ENCODE assay signal across 24 cellular contexts in the genomic region with DNA sequence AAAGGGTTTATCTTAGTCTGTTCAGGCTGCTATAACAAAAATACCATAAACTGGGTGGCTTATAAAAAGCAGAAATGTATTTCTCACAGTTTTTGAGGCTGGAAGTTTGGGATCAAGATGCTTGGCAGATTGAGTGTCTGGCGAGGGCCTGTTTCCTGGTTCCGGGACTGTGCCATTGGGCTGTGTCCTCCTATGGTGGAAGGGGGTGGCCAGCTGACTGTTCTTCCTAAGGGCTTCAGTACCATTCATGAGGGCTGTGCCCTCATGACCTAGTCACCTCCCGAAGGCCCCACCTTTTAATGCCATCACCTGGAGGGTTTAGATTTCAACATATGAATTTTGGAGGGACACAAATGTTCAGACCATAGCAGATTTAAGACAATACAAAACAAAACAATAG.
DNase-seq lines count a peak whose midpoint lies in the region; ATAC-seq and TF ChIP-seq lines count a peak whose summit lies in the region.
"Had no signal": no experiment of that assay in that cellular context is flagged by ENCODE, and none has a peak within 500 bp of the region (broad histone marks: within the 10 kb centered on the region; RNA-seq: fewer than 3 reads in every experiment).

No MANE protein-coding gene starts in this region.

- peaks cover 2% of the 10 kb centered on the region in 2 donors for H3K36me3 Mint-ChIP-seq in activated T-cell treated with anti-CD3 and anti-CD28 coated beads, Interleukin-2, amount 50 U/mL, for 72 hours (ENCODE audit: insufficient read depth in 2 of 2)
- H3K36me3 Mint-ChIP-seq in WTC11: no peaks in the 10 kb centered on the region
- peaks cover 17% of the 10 kb centered on the region for H3K36me3 Mint-ChIP-seq in stimulated activated memory B cell treated with anti-CD40 and anti-IgM and Interleukin-4, amounts not matched to agents 10 μg/mL and 1 μg/mL and 100 μg/mL, for 72 hours
- no peaks in the 10 kb centered on the region for H3K36me3 Mint-ChIP-seq in MCF 10A (ENCODE audit: insufficient read depth, unreplicated experiment)

- H3K4me3 ChIP-seq in iPS-20b (ENCODE audit: low read length): peak overlapping the region; percentile 1; the same call in 1 of the 2 replicates
- H3K4me3 ChIP-seq: BLaER1 treated with 17β-estradiol and CSF1 and Interleukin-3, amounts not matched to agents 10 nM and 100 nM; K562; Peyer's patch had no signal

- H3K9me3 ChIP-seq in iPS-20b (ENCODE audit: insufficient read depth, low read depth, low read length): no peaks in the 10 kb centered on the region
- H3K9me3 ChIP-seq: Peyer's patch had no signal

- BruUV-seq in MCF 10A (replicated peaks; lab: Mats Ljungman, UMichigan): no TSS peak

- H3K27me3 Mint-ChIP-seq in activated T-cell treated with anti-CD3 and anti-CD28 coated beads, Interleukin-2, amount 50 U/mL, for 72 hours (ENCODE audit: low read depth): no peaks in the 10 kb centered on the region
- H3K27me3 Mint-ChIP-seq in WTC11 (ENCODE audit: low read depth): no peaks in the 10 kb centered on the region
- H3K27me3 Mint-ChIP-seq in stimulated activated memory B cell treated with anti-CD40 and anti-IgM and Interleukin-4, amounts not matched to agents 10 μg/mL and 1 μg/mL and 100 μg/mL, for 72 hours: no peaks in the 10 kb centered on the region
- no peaks in the 10 kb centered on the region for H3K27me3 Mint-ChIP-seq in MCF 10A (ENCODE audit: insufficient read depth, unreplicated experiment)
- H3K27me3 Mint-ChIP-seq: CD4-positive, alpha-beta memory T cell had no signal

- H3K4me3 Mint-ChIP-seq in activated T-cell treated with anti-CD3 and anti-CD28 coated beads, Interleukin-2, amount 50 U/mL, for 72 hours: no peak overlapping the region
- H3K4me3 Mint-ChIP-seq in WTC11: peak overlapping the region; percentile 43
- H3K4me3 Mint-ChIP-seq in stimulated activated memory B cell treated with anti-CD40 and anti-IgM and Interleukin-4, amounts not matched to agents 10 μg/mL and 1 μg/mL and 100 μg/mL, for 72 hours: no peak overlapping the region
- no peak overlapping the region for H3K4me3 Mint-ChIP-seq in MCF 10A (ENCODE audit: unreplicated experiment)

- H3K9me3 Mint-ChIP-seq in activated T-cell treated with anti-CD3 and anti-CD28 coated beads, Interleukin-2, amount 50 U/mL, for 72 hours: no peaks in the 10 kb centered on the region
- H3K9me3 Mint-ChIP-seq in WTC11: no peaks in the 10 kb centered on the region
- no peaks in the 10 kb centered on the region for H3K9me3 Mint-ChIP-seq in stimulated activated memory B cell treated with anti-CD40 and anti-IgM and Interleukin-4, amounts not matched to agents 10 μg/mL and 1 μg/mL and 100 μg/mL, for 72 hours
- no peaks in the 10 kb centered on the region for H3K9me3 Mint-ChIP-seq in MCF 10A (ENCODE audit: unreplicated experiment)
- H3K9me3 Mint-ChIP-seq: CD4-positive, alpha-beta memory T cell had no signal

- no peak for TF ChIP-seq CTCF in WTC11 (IDR thresholded peaks at IDR 0.05)
- TF ChIP-seq CTCF in MCF 10A (IDR thresholded peaks at IDR 0.05; ENCODE audit: unreplicated experiment): no peak

- ATAC-seq in activated T-cell treated with anti-CD3 and anti-CD28 coated beads, Interleukin-2, amount 50 U/mL, for 72 hours (replicated peaks in 1 of 2): no peak
- ATAC-seq in WTC11 (0 out of 2 replicates have a peak, but pooled peaks have one; percentile 8), HG02798 (IDR thresholded peaks at IDR 0.05; ENCODE audit: poor library complexity, unreplicated experiment) (no peak)
- no peak for ATAC-seq in stimulated activated memory B cell treated with anti-CD40 and anti-IgM and Interleukin-4, amounts not matched to agents 10 μg/mL and 1 μg/mL and 100 μg/mL, for 72 hours
- ATAC-seq: HepG2, K562, SK-N-SH treated with all-trans-retinoic acid at 6 μM for 48 hours had no signal

- POLR2A ChIA-PET in WTC11 (lab: Charles Lee): no interaction called here
- POLR2A ChIA-PET in MCF 10A (lab: Yijun Ruan, JAX): interaction anchor here (0.9 to 1.3 kb wide), 2 partner anchors 15 to 52 kb away, joined by 3 read pairs; no protein-coding TSS in a partner anchor

- intact Hi-C loops in MCF 10A (cut with micrococcal nuclease): loop anchor here (5.0 kb wide), 1 partner anchor 86 kb away; no protein-coding TSS in a partner anchor

- peaks cover 51% of the 10 kb centered on the region for H3K4me1 ChIP-seq in iPS-20b (ENCODE audit: insufficient read depth, low read length)

- H3K27me3 ChIP-seq in iPS-20b (ENCODE audit: insufficient read depth, low read length): no peaks in the 10 kb centered on the region
- H3K27me3 ChIP-seq: BLaER1 treated with 17β-estradiol and CSF1 and Interleukin-3, amounts not matched to agents 10 nM and 100 nM; Peyer's patch had no signal

- H3K9ac ChIP-seq in iPS-20b (ENCODE audit: low read depth, low read length): no peak overlapping the region
- H3K9ac ChIP-seq: BLaER1 treated with 17β-estradiol and CSF1 and Interleukin-3, amounts not matched to agents 10 nM and 100 nM had no signal

- no peak overlapping the region for H3K27ac ChIP-seq in iPS-20b (ENCODE audit: low read length)
- H3K27ac ChIP-seq: 22Rv1; BLaER1 treated with 17β-estradiol and CSF1 and Interleukin-3, amounts not matched to agents 10 nM and 100 nM; Peyer's patch had no signal

- CTCF ChIA-PET in WTC11 (lab: Charles Lee) (no interaction called here), MCF 10A (lab: Yijun Ruan, JAX) (interaction anchor here (1.1 kb wide), 1 partner anchor 79 kb away, joined by 3 read pairs; no protein-coding TSS in a partner anchor)

- H3K4me1 Mint-ChIP-seq in activated T-cell treated with anti-CD3 and anti-CD28 coated beads, Interleukin-2, amount 50 U/mL, for 72 hours (ENCODE audit: low read depth): peaks cover 40% of the 10 kb centered on the region
- H3K4me1 Mint-ChIP-seq in WTC11 (peaks cover 83% of the 10 kb centered on the region), MCF 10A (ENCODE audit: insufficient read depth, unreplicated experiment) (peaks cover 19% of the 10 kb centered on the region)
- H3K4me1 Mint-ChIP-seq in stimulated activated memory B cell treated with anti-CD40 and anti-IgM and Interleukin-4, amounts not matched to agents 10 μg/mL and 1 μg/mL and 100 μg/mL, for 72 hours: peaks cover 78% of the 10 kb centered on the region

- DNase-seq in activated T-cell treated with anti-CD3 and anti-CD28 coated beads, Interleukin-2, amount 50 U/mL, for 72 hours: no peak
- DNase-seq in activated T-cell treated with anti-CD3 and anti-CD28 coated beads, Interleukin-2, amount 50 U/mL, for 1 hour: no peak
- DNase-seq in WTC11 (ENCODE audit: low spot score): no peak
- DNase-seq in MCF 10A (ENCODE audit: unreplicated experiment): no peak
- no peak for DNase-seq in NOMO-1 (lab: John Stamatoyannopoulos, UW; ENCODE audit: unreplicated experiment in 2 of 2)
- DNase-seq: ACHN; CD4-positive, alpha-beta memory T cell; DND-41; NCI-H1092 treated with DMSO at 0.1 percent for 48 hours; NCI-H146; NCI-H2029 treated with DMSO at 0.1 percent for 48 hours; NCI-H226; NCI-H510A treated with DMSO at 0.1 percent for 48 hours; NCI-H748 treated with DMSO at 0.1 percent for 48 hours; NK-92 treated with Interleukin-12 subunit alpha and Interleukin-12 subunit beta, amount 100 ng/mL, for 24 hours; Peyer's patch had no signal

- peak overlapping the region; percentile 64 for H3K27ac Mint-ChIP-seq in activated T-cell treated with anti-CD3 and anti-CD28 coated beads, Interleukin-2, amount 50 U/mL, for 72 hours
- H3K27ac Mint-ChIP-seq in WTC11 (peak overlapping the region; percentile 89), MCF 10A (ENCODE audit: low read depth, unreplicated experiment) (no peak overlapping the region)
- H3K27ac Mint-ChIP-seq in stimulated activated memory B cell treated with anti-CD40 and anti-IgM and Interleukin-4, amounts not matched to agents 10 μg/mL and 1 μg/mL and 100 μg/mL, for 72 hours: peak overlapping the region; percentile 12
- H3K27ac Mint-ChIP-seq: CD4-positive, alpha-beta memory T cell had no signal

- H3K36me3 ChIP-seq in iPS-20b (ENCODE audit: insufficient read depth, low read depth, low read length): no peaks in the 10 kb centered on the region
- H3K36me3 ChIP-seq: Peyer's patch had no signal

TF ChIP-seq in WTC11, 78 proteins besides CTCF, POLR2A, EP300 and RAD21 (continues in another document):
- TF ChIP-seq, protein P1, sequence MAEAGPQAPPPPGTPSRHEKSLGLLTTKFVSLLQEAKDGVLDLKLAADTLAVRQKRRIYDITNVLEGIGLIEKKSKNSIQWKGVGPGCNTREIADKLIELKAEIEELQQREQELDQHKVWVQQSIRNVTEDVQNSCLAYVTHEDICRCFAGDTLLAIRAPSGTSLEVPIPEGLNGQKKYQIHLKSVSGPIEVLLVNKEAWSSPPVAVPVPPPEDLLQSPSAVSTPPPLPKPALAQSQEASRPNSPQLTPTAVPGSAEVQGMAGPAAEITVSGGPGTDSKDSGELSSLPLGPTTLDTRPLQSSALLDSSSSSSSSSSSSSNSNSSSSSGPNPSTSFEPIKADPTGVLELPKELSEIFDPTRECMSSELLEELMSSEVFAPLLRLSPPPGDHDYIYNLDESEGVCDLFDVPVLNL (CRISPR knock-in tag; IDR thresholded peaks at IDR 0.05; ENCODE audit: borderline replicate concordance, low read depth): no peak
- no peak for TF ChIP-seq GTF2I (CRISPR knock-in tag; conservative IDR thresholded peaks at IDR 0.05)
